8 cellular contexts compared by ENCODE assay signal in genomic region chrX:120365320-120365719, GRCh38. TPM values are rescaled to one million over a fixed set of nuclear protein-coding genes. Genes with fewer than 3 reads are reported as not detected.
DNase-seq lines count a peak whose midpoint lies in the region; ATAC-seq and TF ChIP-seq lines count a peak whose summit lies in the region.

No MANE protein-coding gene starts in this region.

- TF ChIP-seq CTCF in GM20000 (IDR thresholded peaks at IDR 0.05; ENCODE audit: extremely low read depth, missing control alignments), result peak; percentile 17
- peak in 7 of 9 donors; percentile 35 to 54 (median 44) for TF ChIP-seq CTCF in heart right ventricle (IDR thresholded peaks at IDR 0.05)
- peak; percentile 34 for TF ChIP-seq CTCF in smooth muscle cell (IDR thresholded peaks at IDR 0.05; ENCODE audit: borderline replicate concordance, insufficient read depth, poor library complexity, severe bottlenecking)

- H3K27me3 ChIP-seq in CD8-positive, alpha-beta memory T cell (ENCODE audit: insufficient read depth, low read length, poor library complexity, severe bottlenecking), result no peaks in the 10 kb centered on the region
- peaks cover 0 to 28% (median 0%) of the 10 kb centered on the region in 7 donors for H3K27me3 ChIP-seq in heart right ventricle
- no peaks in the 10 kb centered on the region for H3K27me3 ChIP-seq in smooth muscle cell (ENCODE audit: low read depth)

- WGBS in heart right ventricle, 2 donors, result 13 to 21% methylated on average over 2 of the region's 2 CpGs
- WGBS in smooth muscle cell (ENCODE audit: low lambda C conversion rate), result 47% methylated on average over 2 of the region's 2 CpGs

- H3K9me3 Mint-ChIP-seq in CD8-positive, alpha-beta memory T cell, result no peaks in the 10 kb centered on the region
- no peaks in the 10 kb centered on the region for H3K9me3 Mint-ChIP-seq in activated T-cell treated with anti-CD3 and anti-CD28 coated beads, Interleukin-2, amount 50 U/mL, for 4 hours

- H3K36me3 ChIP-seq in CD8-positive, alpha-beta memory T cell (ENCODE audit: insufficient read depth, low read length), result no peaks in the 10 kb centered on the region
- H3K36me3 ChIP-seq in heart right ventricle (no peaks in the 10 kb centered on the region), smooth muscle cell (ENCODE audit: low read depth) (no peaks in the 10 kb centered on the region)

- no peak overlapping the region for H3K27ac Mint-ChIP-seq in CD8-positive, alpha-beta memory T cell

- H4K20me1 ChIP-seq in smooth muscle cell (ENCODE audit: low read depth), result no peaks in the 10 kb centered on the region

- ATAC-seq in activated T-cell treated with anti-CD3 and anti-CD28 coated beads, Interleukin-2, amount 50 U/mL, for 4 hours, result peak in 1 of 2 donors; percentile 43
- peak in 5 of 8 donors; percentile 50 to 79 (median 62) for ATAC-seq in heart right ventricle

- intact Hi-C loops in heart right ventricle (cut with DNase I), result loop anchor here in 2 of 10 donors (10.0 kb wide), 1 partner anchor 89 kb away; no protein-coding TSS in a partner anchor

- CTCF ChIA-PET in CD8-positive, alpha-beta memory T cell (lab: Charles Lee), result interaction anchor here (1.0 kb wide), 1 partner anchor 87 kb away, joined by 4 read pairs; no protein-coding TSS in a partner anchor

- H3F3A ChIP-seq in smooth muscle cell (ENCODE audit: low read depth), result no peaks in the 10 kb centered on the region

- no peaks in the 10 kb centered on the region for H3K9me3 ChIP-seq in CD8-positive, alpha-beta memory T cell (ENCODE audit: low read length)
- no peaks in the 10 kb centered on the region for H3K9me3 ChIP-seq in heart right ventricle
- H3K9me3 ChIP-seq in smooth muscle cell (replicated peaks; ENCODE audit: low read depth), result no peaks in the 10 kb centered on the region

- no peaks in the 10 kb centered on the region for H3K79me2 ChIP-seq in smooth muscle cell (ENCODE audit: low read depth)

- H3K27me3 Mint-ChIP-seq in CD8-positive, alpha-beta memory T cell, result peaks cover 5 to 10% of the 10 kb centered on the region in 2 donors
- H3K27me3 Mint-ChIP-seq in activated T-cell treated with anti-CD3 and anti-CD28 coated beads, Interleukin-2, amount 50 U/mL, for 4 hours (ENCODE audit: low read depth), result peaks cover 2% of the 10 kb centered on the region

- H3K4me3 ChIP-seq in CD8-positive, alpha-beta memory T cell (ENCODE audit: low read length), result no peak overlapping the region
- H3K4me3 ChIP-seq in heart right ventricle, result no peak overlapping the region
- H3K4me3 ChIP-seq in smooth muscle cell, result no peak overlapping the region

- H3K4me2 ChIP-seq in smooth muscle cell, result no peak overlapping the region

- H2AFZ ChIP-seq in smooth muscle cell (ENCODE audit: low read depth), result no peak overlapping the region

- DNase-seq in CD8-positive, alpha-beta memory T cell, result peak; percentile 11 to 57 (median 20)
- DNase-seq in GM20000 (ENCODE audit: low spot score) (peak; percentile 24), NCI-H524 (lab: John Stamatoyannopoulos, UW) (peak; percentile 70 to 77), heart right ventricle (peak; percentile 29 to 38), smooth muscle cell (lab: John Stamatoyannopoulos, UW; ENCODE audit: unreplicated experiment) (no peak), cerebellar nuclear complex (lab: John Stamatoyannopoulos, UW) (no peak), amniotic stem cell (lab: John Stamatoyannopoulos, UW) (no peak)
- DNase-seq in activated T-cell treated with anti-CD3 and anti-CD28 coated beads, Interleukin-2, amount 50 U/mL, for 4 hours, result peak; percentile 38

- POLR2A ChIA-PET in CD8-positive, alpha-beta memory T cell (lab: Charles Lee), result interaction anchor here (0.5 kb wide), 1 partner anchor 27 kb away, joined by 3 read pairs; no protein-coding TSS in a partner anchor

- no peak overlapping the region for H3K27ac ChIP-seq in CD8-positive, alpha-beta memory T cell (ENCODE audit: low read depth, low read length)
- H3K27ac ChIP-seq in heart right ventricle (peak overlapping the region in 2 of 10 donors; percentile 5 to 31), smooth muscle cell (ENCODE audit: low read depth) (no peak overlapping the region)

- peaks cover 0 to 3% (median 0%) of the 10 kb centered on the region in 3 donors for H3K36me3 Mint-ChIP-seq in CD8-positive, alpha-beta memory T cell
- H3K36me3 Mint-ChIP-seq in activated T-cell treated with anti-CD3 and anti-CD28 coated beads, Interleukin-2, amount 50 U/mL, for 4 hours (ENCODE audit: insufficient read depth), result no peaks in the 10 kb centered on the region

- no peaks in the 10 kb centered on the region for H3K4me1 ChIP-seq in CD8-positive, alpha-beta memory T cell (ENCODE audit: insufficient read depth, low read length)
- H3K4me1 ChIP-seq in heart right ventricle, result peaks cover 0 to 16% (median 0%) of the 10 kb centered on the region in 9 donors
- no peaks in the 10 kb centered on the region for H3K4me1 ChIP-seq in smooth muscle cell (ENCODE audit: low read depth)

- no peak overlapping the region for H3K4me3 Mint-ChIP-seq in CD8-positive, alpha-beta memory T cell
- H3K4me3 Mint-ChIP-seq in activated T-cell treated with anti-CD3 and anti-CD28 coated beads, Interleukin-2, amount 50 U/mL, for 4 hours, result no peak overlapping the region

- no peak overlapping the region for H3K9ac ChIP-seq in smooth muscle cell (ENCODE audit: low read depth)

- H3K4me1 Mint-ChIP-seq in CD8-positive, alpha-beta memory T cell, result peaks cover 0 to 5% (median 0%) of the 10 kb centered on the region in 3 donors
- no peaks in the 10 kb centered on the region for H3K4me1 Mint-ChIP-seq in activated T-cell treated with anti-CD3 and anti-CD28 coated beads, Interleukin-2, amount 50 U/mL, for 4 hours (ENCODE audit: low read depth)

RNA-seq across cellular contexts. Expression of gene ATP1B4, which starts 3.4 kb away (rescaled TPM):
- not detected for total RNA-seq in CD8-positive, alpha-beta memory T cell
- polyA plus RNA-seq in CD8-positive, alpha-beta memory T cell, result not detected
- total RNA-seq in activated T-cell treated with anti-CD3 and anti-CD28 coated beads, Interleukin-2, amount 50 U/mL, for 4 hours, result under 1 TPM; 0.03 to 0.19 (median 0.10) TPM
- 1 to 10 TPM in 2 of 10 donors, under 1 TPM in 6, not detected in 2; 0.11 to 4.6 (median 0.72) TPM for total RNA-seq in heart right ventricle
- not detected for polyA plus RNA-seq in heart right ventricle
- not detected in 2 replicates for total RNA-seq in smooth muscle cell
- not detected in 2 replicates for polyA plus RNA-seq in smooth muscle cell

RNA-seq across cellular contexts. Expression of gene TMEM255A, which starts 54.1 kb away (rescaled TPM):
- under 1 TPM in 1 of 2 experiments, not detected in 1; 0.09 TPM for total RNA-seq in CD8-positive, alpha-beta memory T cell
- polyA plus RNA-seq in CD8-positive, alpha-beta memory T cell, result 2.1 TPM
- not detected for total RNA-seq in activated T-cell treated with anti-CD3 and anti-CD28 coated beads, Interleukin-2, amount 50 U/mL, for 4 hours
- total RNA-seq in heart right ventricle (1 to 10 TPM in 1 of 10 donors, under 1 TPM in 8, not detected in 1; 0.09 to 1.3 (median 0.33) TPM), smooth muscle cell (0.04 TPM in 1 of 2 replicates, not detected in the other)
- polyA plus RNA-seq in heart right ventricle (under 1 TPM; 0.15 to 0.16 TPM), smooth muscle cell (0.11 TPM in 1 of 2 replicates, not detected in the other)

Comparison
In these comparisons a context has a peak if more than half of its experiments do, and no peak if none do; other contexts are left out.
1. DNase-seq: peak in CD8-positive, alpha-beta memory T cell (5 of 5), GM20000 (single experiment), NCI-H524 (2 of 2), activated T-cell treated with anti-CD3 and anti-CD28 coated beads, Interleukin-2, amount 50 U/mL, for 4 hours (single experiment) and heart right ventricle (2 of 2); none in smooth muscle cell (single experiment), cerebellar nuclear complex (0 of 2) and amniotic stem cell (single experiment).
2. Peak in every context shown above with its lines, with median percentiles within 50 percentile points of each other: CTCF ChIP-seq.